19 cellular contexts compared by ENCODE assay signal in genomic region chr17:49887086-49887743, GRCh38. TPM values are rescaled to one million over a fixed set of nuclear protein-coding genes. Genes with fewer than 3 reads are reported as not detected.
A peak's percentile ranks its signal among the peaks of the same experiment; 100 is the strongest.
DNase-seq lines count a peak whose midpoint lies in the region; ATAC-seq and TF ChIP-seq lines count a peak whose summit lies in the region.
"Had no signal": no experiment of that assay in that cellular context is flagged by ENCODE, and none has a peak within 500 bp of the region (broad histone marks: within the 10 kb centered on the region; RNA-seq: fewer than 3 reads in every experiment).

No MANE protein-coding gene starts in this region.

- BruUV-seq in MCF 10A (replicated peaks; lab: Mats Ljungman, UMichigan): no TSS peak

- no peak for TF ChIP-seq CTCF in MCF 10A (IDR thresholded peaks at IDR 0.05; ENCODE audit: unreplicated experiment)
- TF ChIP-seq CTCF in mesothelial cell of epicardium (IDR thresholded peaks at IDR 0.05; ENCODE audit: unreplicated experiment): no peak
- TF ChIP-seq CTCF in transverse colon (IDR thresholded peaks at IDR 0.05): no peak

- intact Hi-C loops in MCF 10A (cut with micrococcal nuclease) (no loop called here), right cardiac atrium (cut with DNase I) (no loop called here), transverse colon (cut with DNase I; ENCODE audit: low total_unique reads) (no loop called here)

- H3K9me3 Mint-ChIP-seq in MCF 10A (ENCODE audit: unreplicated experiment): no peaks in the 10 kb centered on the region
- no peaks in the 10 kb centered on the region for H3K9me3 Mint-ChIP-seq in mesothelial cell of epicardium
- H3K9me3 Mint-ChIP-seq: activated naive CD4-positive, alpha-beta T cell treated with anti-CD3 and anti-CD28 coated beads, Interleukin-2, amount 10 ng/mL, durations not matched to agents 7 days and 5 days; stimulated activated naive CD8-positive, alpha-beta T cell treated with anti-CD3 and anti-CD28 coated beads, Interleukin-15, amount 100 ng/mL, for 72 hours had no signal

- WGBS in esophagus, 2 donors: 36 to 40% methylated on average over 7 of the region's 7 CpGs
- 54% methylated on average over 7 of the region's 7 CpGs for WGBS in right cardiac atrium
- 60 to 64% methylated on average over 2 to 7 of the region's 7 CpGs for WGBS in transverse colon (ENCODE audit: low coverage in 1 of 2), 2 donors

- CTCF ChIA-PET in MCF 10A (lab: Yijun Ruan, JAX): interaction anchor here (0.7 to 5.4 kb wide), 4 partner anchors 26 to 115 kb away, joined by 3 to 51 read pairs (median 3); no protein-coding TSS in a partner anchor

- H3K36me3 ChIP-seq in esophagus (ENCODE audit: control insufficient read depth in 2 of 2, insufficient read depth in 2 of 2, low read length in 1 of 2): no peaks in the 10 kb centered on the region
- H3K36me3 ChIP-seq in transverse colon: no peaks in the 10 kb centered on the region
- H3K36me3 ChIP-seq: BLaER1 treated with 17β-estradiol and CSF1 and Interleukin-3, amounts not matched to agents 10 nM and 100 nM had no signal

- in situ Hi-C loops in T47D (cut with HindIII; ENCODE audit: low pct_unique_long_range_greater_than_20kb, low sequenced_read_pairs): no loop called here
- in situ Hi-C loops in transverse colon (cut with MboI; ENCODE audit: low pct_ligation_motif_present in 1 of 4, low pct_unique_long_range_greater_than_20kb in 1 of 4, low sequenced_read_pairs in 3 of 4): loop anchor here in 1 of 4 donors (10.0 kb wide), 1 partner anchor 118 kb away; no protein-coding TSS in a partner anchor

- no peaks in the 10 kb centered on the region for H3K9me3 ChIP-seq in esophagus (ENCODE audit: control insufficient read depth in 2 of 2, insufficient read depth in 1 of 2, low read depth in 1 of 2, low read length in 1 of 2)
- H3K9me3 ChIP-seq in right cardiac atrium (ENCODE audit: control insufficient read depth, low read length): no peaks in the 10 kb centered on the region
- no peaks in the 10 kb centered on the region for H3K9me3 ChIP-seq in transverse colon
- H3K9me3 ChIP-seq: BLaER1 treated with 17β-estradiol and CSF1 and Interleukin-3, amounts not matched to agents 10 nM and 100 nM had no signal

- H3K4me1 ChIP-seq in esophagus (ENCODE audit: control insufficient read depth in 2 of 2, insufficient read depth in 2 of 2, low read length in 1 of 2) (peaks cover 2 to 32% of the 10 kb centered on the region in 2 donors), right cardiac atrium (ENCODE audit: control insufficient read depth, insufficient read depth, low read length) (no peaks in the 10 kb centered on the region), transverse colon (peaks cover 0 to 6% (median 0%) of the 10 kb centered on the region in 4 donors)

- ATAC-seq in right cardiac atrium: no peak
- ATAC-seq: stimulated activated naive CD8-positive, alpha-beta T cell treated with anti-CD3 and anti-CD28 coated beads, Interleukin-15, amount 100 ng/mL, for 72 hours; T-helper 17 cell had no signal

- no peak for TF ChIP-seq EP300 in transverse colon (IDR thresholded peaks at IDR 0.05; ENCODE audit: low read depth)

- H3K36me3 Mint-ChIP-seq in MCF 10A (ENCODE audit: insufficient read depth, unreplicated experiment) (no peaks in the 10 kb centered on the region), mesothelial cell of epicardium (no peaks in the 10 kb centered on the region)
- H3K36me3 Mint-ChIP-seq: activated naive CD4-positive, alpha-beta T cell treated with anti-CD3 and anti-CD28 coated beads, Interleukin-2, amount 10 ng/mL, durations not matched to agents 7 days and 5 days had no signal

- H3K27me3 ChIP-seq in esophagus (ENCODE audit: control insufficient read depth in 1 of 2, insufficient read depth in 2 of 2, low read length in 2 of 2) (peaks cover 0 to 3% of the 10 kb centered on the region in 2 donors), right cardiac atrium (ENCODE audit: control insufficient read depth, insufficient read depth) (no peaks in the 10 kb centered on the region), transverse colon (peaks cover 94% of the 10 kb centered on the region)

- H3K27ac ChIP-seq in esophagus (ENCODE audit: low read depth in 2 of 2, low read length in 1 of 2) (peak overlapping the region; percentile 62 to 79), right cardiac atrium (ENCODE audit: low read length) (no peak overlapping the region), transverse colon (no peak overlapping the region)
- H3K27ac ChIP-seq: BLaER1 treated with 17β-estradiol and CSF1 and Interleukin-3, amounts not matched to agents 10 nM and 100 nM had no signal

- peaks cover 55% of the 10 kb centered on the region for H3K27me3 Mint-ChIP-seq in MCF 10A (ENCODE audit: insufficient read depth, unreplicated experiment)
- peaks cover 8% of the 10 kb centered on the region for H3K27me3 Mint-ChIP-seq in mesothelial cell of epicardium (ENCODE audit: low read depth)

- no peaks in the 10 kb centered on the region for H3K4me1 Mint-ChIP-seq in MCF 10A (ENCODE audit: insufficient read depth, unreplicated experiment)
- H3K4me1 Mint-ChIP-seq in mesothelial cell of epicardium: peaks cover 50% of the 10 kb centered on the region
- H3K4me1 Mint-ChIP-seq: activated naive CD4-positive, alpha-beta T cell treated with anti-CD3 and anti-CD28 coated beads, Interleukin-2, amount 10 ng/mL, durations not matched to agents 7 days and 5 days had no signal

- no peak overlapping the region for H3K27ac Mint-ChIP-seq in MCF 10A (ENCODE audit: low read depth, unreplicated experiment)
- H3K27ac Mint-ChIP-seq in mesothelial cell of epicardium: peak overlapping the region; percentile 88
- H3K27ac Mint-ChIP-seq: activated naive CD4-positive, alpha-beta T cell treated with anti-CD3 and anti-CD28 coated beads, Interleukin-2, amount 10 ng/mL, durations not matched to agents 7 days and 5 days; stimulated activated naive CD8-positive, alpha-beta T cell treated with anti-CD3 and anti-CD28 coated beads, Interleukin-15, amount 100 ng/mL, for 72 hours; T-helper 17 cell had no signal

- TF ChIP-seq POLR2A in transverse colon (IDR thresholded peaks at IDR 0.05): no peak

- DNase-seq in T47D (ENCODE audit: low read depth in 1 of 2, low spot score in 1 of 2) (peak; percentile 93 to 100), MCF 10A (ENCODE audit: unreplicated experiment) (no peak), mesothelial cell of epicardium (ENCODE audit: low spot score in 2 of 2, unreplicated experiment in 2 of 2) (peak in 1 of 2 experiments; percentile 65), right cardiac atrium (no peak), transverse colon (no peak), NCI-H82 treated with DMSO at 0.1 percent for 48 hours (lab: John Stamatoyannopoulos, UW; ENCODE audit: unreplicated experiment) (no peak)
- no peak for DNase-seq in stimulated activated CD8-positive, alpha-beta memory T cell treated with anti-CD3 and anti-CD28 coated beads, Interleukin-4, amount 100 ng/mL, for 48 hours
- DNase-seq: 8988T; activated CD4-positive, CD25-positive, alpha-beta regulatory T cell treated with anti-CD3 and anti-CD28 coated beads, Interleukin-2, amount 50 U/mL, for 72 hours; activated naive CD4-positive, alpha-beta T cell treated with anti-CD3 and anti-CD28 coated beads, Interleukin-2, amount 10 ng/mL, durations not matched to agents 7 days and 5 days; effector CD4-positive, alpha-beta T cell; NCI-H187; NCI-H748 treated with DMSO at 0.1 percent for 48 hours; stimulated activated naive CD8-positive, alpha-beta T cell treated with anti-CD3 and anti-CD28 coated beads, Interleukin-15, amount 100 ng/mL, for 72 hours; T-helper 17 cell had no signal

- H3K4me3 ChIP-seq in esophagus (ENCODE audit: low read depth in 1 of 2, low read length in 2 of 2): no peak overlapping the region
- no peak overlapping the region for H3K4me3 ChIP-seq in right cardiac atrium (ENCODE audit: low read length)
- H3K4me3 ChIP-seq in transverse colon: no peak overlapping the region
- H3K4me3 ChIP-seq: BLaER1 treated with 17β-estradiol and CSF1 and Interleukin-3, amounts not matched to agents 10 nM and 100 nM had no signal

- H3K4me3 Mint-ChIP-seq in MCF 10A (ENCODE audit: unreplicated experiment) (no peak overlapping the region), mesothelial cell of epicardium (no peak overlapping the region)
- H3K4me3 Mint-ChIP-seq: activated naive CD4-positive, alpha-beta T cell treated with anti-CD3 and anti-CD28 coated beads, Interleukin-2, amount 10 ng/mL, durations not matched to agents 7 days and 5 days; stimulated activated naive CD8-positive, alpha-beta T cell treated with anti-CD3 and anti-CD28 coated beads, Interleukin-15, amount 100 ng/mL, for 72 hours; T-helper 17 cell had no signal

- POLR2A ChIA-PET in MCF 10A (lab: Yijun Ruan, JAX): interaction anchor here (1.0 kb wide), 1 partner anchor 101 kb away, joined by 4 read pairs; no protein-coding TSS in a partner anchor

RNA-seq across cellular contexts. Expression of gene TAC4, which starts 39.3 kb away (rescaled TPM):
- total RNA-seq in MCF 10A (2022): not detected in 2 replicates
- polyA plus RNA-seq in esophagus: not detected
- total RNA-seq in mesothelial cell of epicardium: not detected in 3 replicates
- total RNA-seq in right cardiac atrium: 1 to 10 TPM in 1 of 4 donors, under 1 TPM in 1, not detected in 2; 0.47 to 1.1 TPM
- 1.0 TPM for polyA plus RNA-seq in right cardiac atrium
- total RNA-seq in transverse colon: not detected
- total RNA-seq: LHCN-M2, osteoblast, T-helper 17 cell had no signal

Comparison
In these comparisons a context has a peak if more than half of its experiments do, and no peak if none do; other contexts are left out.
1. DNase-seq: peak in T47D (2 of 2); none in MCF 10A (single experiment), right cardiac atrium (0 of 3), transverse colon (single experiment), stimulated activated CD8-positive, alpha-beta memory T cell treated with anti-CD3 and anti-CD28 coated beads, Interleukin-4, amount 100 ng/mL, for 48 hours (single experiment) and NCI-H82 treated with DMSO at 0.1 percent for 48 hours (single experiment).
2. H3K27ac ChIP-seq: peak in esophagus (2 of 2); none in right cardiac atrium (single experiment) and transverse colon (0 of 4).